In genomic region chr10:104045151-104046089, GRCh38 we compare ENCODE assay signal across 8 cellular contexts. TPM values are rescaled to one million over a fixed set of nuclear protein-coding genes. Genes with fewer than 3 reads are reported as not detected.
A peak's percentile ranks its signal among the peaks of the same experiment; 100 is the strongest.
DNase-seq lines count a peak whose midpoint lies in the region; ATAC-seq, FAIRE-seq and TF ChIP-seq lines count a peak whose summit lies in the region.

No MANE protein-coding gene starts in this region.

- FAIRE-seq in H1 (lab: Jason Lieb, UNC) = no peak

- 0 out of 2 replicates have a peak overlapping the region, but pooled peaks have one; percentile 27 for H2BK20ac ChIP-seq in H1 (ENCODE audit: low read length)

- in situ Hi-C loops in T47D (cut with HindIII; ENCODE audit: low pct_unique_long_range_greater_than_20kb, low sequenced_read_pairs) (no loop called here), mammary epithelial cell (cut with MboI; ENCODE audit: low sequenced_read_pairs in 2 of 2) (no loop called here)

- H4K5ac ChIP-seq in H1 (ENCODE audit: insufficient read length, low read depth, low read length) = peak overlapping the region; percentile 39
- H4K5ac ChIP-seq in mesendoderm (ENCODE audit: low read length) = no peak overlapping the region

- no peaks in the 10 kb centered on the region for H4K20me1 ChIP-seq in mammary epithelial cell (ENCODE audit: insufficient read depth, low read length)
- no peaks in the 10 kb centered on the region for H4K20me1 ChIP-seq in H1 (replicated peaks in 1 of 2; ENCODE audit: control insufficient read depth in 1 of 2, insufficient read depth in 2 of 2, low read length in 2 of 2)

- no peak overlapping the region for H3K4me2 ChIP-seq in mammary epithelial cell (ENCODE audit: insufficient read depth, low read depth, low read length)
- H3K4me2 ChIP-seq in H1 (ENCODE audit: insufficient read depth in 1 of 2, low read depth in 2 of 2, low read length in 2 of 2) = no peak overlapping the region
- H3K4me2 ChIP-seq in mesendoderm (ENCODE audit: low read length) = no peak overlapping the region

- peak; percentile 93 to 97 for TF ChIP-seq RAD21 in H1 (IDR thresholded peaks at IDR 0.05 in 1 of 2, conservative IDR thresholded peaks at IDR 0.05 in 1 of 2; ENCODE audit: low read depth in 2 of 2, low read length in 2 of 2)

- peak overlapping the region; percentile 64 for H3K4ac ChIP-seq in H1 (replicated peaks; ENCODE audit: insufficient read length, low read depth, low read length)
- no peak overlapping the region for H3K4ac ChIP-seq in mesendoderm (ENCODE audit: low read depth, low read length)

- H3K36me3 ChIP-seq in mammary epithelial cell (ENCODE audit: insufficient read depth, low read length) (peaks cover 86% of the 10 kb centered on the region), H1 (ENCODE audit: control insufficient read depth in 2 of 4, insufficient read depth in 4 of 4, low read length in 3 of 4) (no peaks in the 10 kb centered on the region), mesendoderm (ENCODE audit: control insufficient read depth, insufficient read depth, low read length) (no peaks in the 10 kb centered on the region)

- H3K27me3 ChIP-seq in mammary epithelial cell (ENCODE audit: insufficient read depth, low read length) (no peaks in the 10 kb centered on the region), H1 (replicated peaks in 1 of 4; ENCODE audit: control insufficient read depth in 3 of 4, extremely low read depth in 1 of 4, insufficient read depth in 3 of 4, low read length in 3 of 4) (no peaks in the 10 kb centered on the region), mesendoderm (ENCODE audit: insufficient read depth, low read length, poor library complexity) (no peaks in the 10 kb centered on the region)

- POLR2A ChIA-PET in H1 (lab: Charles Lee; ENCODE audit: partially characterized antibody) = interaction anchor here (0.6 to 3.2 kb wide), 5 partner anchors 9 to 76 kb away, joined by 3 to 13 read pairs (median 3); partner anchors contain the start of gene SFR1

- no peak overlapping the region for H4K91ac ChIP-seq in H1 (replicated peaks; ENCODE audit: insufficient read length, low read length)

- peak overlapping the region; percentile 81 for H4K8ac ChIP-seq in H1 (ENCODE audit: extremely low read depth, insufficient read depth, low read length)
- H4K8ac ChIP-seq in mesendoderm (ENCODE audit: low read depth, low read length) = no peak overlapping the region

- H3K79me1 ChIP-seq in H1 (ENCODE audit: low read depth, low read length) (no peaks in the 10 kb centered on the region), mesendoderm (ENCODE audit: low read length) (no peaks in the 10 kb centered on the region)

- no peak overlapping the region for H3K27ac ChIP-seq in mammary epithelial cell (ENCODE audit: insufficient read depth, low read depth, low read length)
- no peak overlapping the region for H3K27ac ChIP-seq in H1 (ENCODE audit: low read depth, low read length)
- H3K27ac ChIP-seq in mesendoderm (ENCODE audit: low read depth, low read length) = no peak overlapping the region

- 0 out of 2 replicates have a peak overlapping the region, but pooled peaks have one; percentile 55 for H3K18ac ChIP-seq in H1 (ENCODE audit: extremely low read depth, low read length)
- no peak overlapping the region for H3K18ac ChIP-seq in mesendoderm (ENCODE audit: low read length)

- WGBS in mammary epithelial cell (ENCODE audit: low coverage, missing lambda C conversion rate) = 82% methylated on average over 5 of the region's 9 CpGs
- 72% methylated on average over 9 of the region's 9 CpGs; no CpG with 5 or more reads in 1 of the 2 experiments for WGBS in H1 (ENCODE audit: extremely low coverage in 1 of 2, insufficient coverage in 1 of 2, insufficient read length in 1 of 2, insufficient replicate concordance in 2 of 2, low coverage in 1 of 2, low lambda C conversion rate in 2 of 2, missing lambda C conversion rate in 1 of 2), 2 experiments
- no CpG with 5 or more reads among the region's 9 CpGs for WGBS in mesendoderm (ENCODE audit: extremely low coverage, insufficient coverage, low lambda C conversion rate)

- ATAC-seq in GM21737 (IDR thresholded peaks at IDR 0.05; ENCODE audit: unreplicated experiment) = no peak

- peaks cover 1% of the 10 kb centered on the region; the same call in 1 of the 2 replicates for H3K23me2 ChIP-seq in H1 (ENCODE audit: low read depth, low read length)

- H2AFZ ChIP-seq in mammary epithelial cell (ENCODE audit: low read depth, low read length) = no peak overlapping the region
- H2AFZ ChIP-seq in H1 (ENCODE audit: low read length) = peak overlapping the region; percentile 76; the same call in 1 of the 2 replicates

- peak; percentile 60 to 72 for DNase-seq in T47D (ENCODE audit: low read depth in 1 of 2, low spot score in 1 of 2)
- no peak for DNase-seq in mammary epithelial cell
- DNase-seq in NCI-H460 (ENCODE audit: extremely low read depth, low read depth) = peak; percentile 66
- peak; percentile 39 to 72 for DNase-seq in H1 (ENCODE audit: low read depth in 1 of 2, low spot score in 2 of 2)
- DNase-seq in mesendoderm = peak; percentile 87
- no peak for DNase-seq in NCI-H2171 (lab: John Stamatoyannopoulos, UW)
- no peak for DNase-seq in T-helper 2 cell

- peak overlapping the region; percentile 61; the same call in 1 of the 2 replicates for H2BK15ac ChIP-seq in H1 (ENCODE audit: low read length)
- H2BK15ac ChIP-seq in mesendoderm (replicated peaks; ENCODE audit: low read depth) = no peak overlapping the region

- H3K4me3 ChIP-seq in mammary epithelial cell (replicated peaks in 1 of 3; ENCODE audit: insufficient read depth in 1 of 3, low read depth in 2 of 3, low read length in 3 of 3) = no peak overlapping the region
- no peak overlapping the region for H3K4me3 ChIP-seq in H1 (ENCODE audit: extremely low read depth in 1 of 4, insufficient read depth in 2 of 4, low read depth in 3 of 4, low read length in 4 of 4)
- H3K4me3 ChIP-seq in mesendoderm (ENCODE audit: low read length) = no peak overlapping the region

- no peak overlapping the region for H3K56ac ChIP-seq in H1 (replicated peaks; ENCODE audit: insufficient read length, low read depth, low read length)
- peak overlapping the region; percentile 4 for H3K56ac ChIP-seq in mesendoderm (ENCODE audit: low read length)

- peaks cover 37% of the 10 kb centered on the region for H3K79me2 ChIP-seq in mammary epithelial cell (ENCODE audit: insufficient read depth, low read length)
- H3K79me2 ChIP-seq in H1 (ENCODE audit: control insufficient read depth in 1 of 2, insufficient read depth in 2 of 2, low read length in 2 of 2) = no peaks in the 10 kb centered on the region
- H3K79me2 ChIP-seq in mesendoderm (ENCODE audit: control insufficient read depth, insufficient read depth, low read length) = no peaks in the 10 kb centered on the region

- H3K9ac ChIP-seq in mammary epithelial cell (ENCODE audit: insufficient read depth, low read length) (no peak overlapping the region), H1 (replicated peaks in 1 of 4; ENCODE audit: extremely low read depth in 1 of 4, low read depth in 3 of 4, low read length in 3 of 4) (no peak overlapping the region), mesendoderm (ENCODE audit: low read length) (peak overlapping the region; percentile 12)

- BruUV-seq in mammary epithelial cell (replicated peaks; lab: Mats Ljungman, UMichigan) = no TSS peak

- CTCF ChIA-PET in mammary epithelial cell (lab: Charles Lee; ENCODE audit: low non-redundant PET) = no interaction called here
- CTCF ChIA-PET in H1 (lab: Charles Lee; ENCODE audit: partially characterized antibody) = interaction anchor here (0.6 to 3.6 kb wide), 29 partner anchors 9 to 536 kb away, joined by 3 to 43 read pairs (median 4); partner anchors contain the start of gene SFR1

- intact Hi-C loops in mammary epithelial cell (cut with micrococcal nuclease) = no loop called here

- no peak for TF ChIP-seq POLR2A in H1 (IDR thresholded peaks at IDR 0.05; ENCODE audit: control extremely low read depth in 1 of 2, low read depth in 2 of 2, low read length in 2 of 2)

- H2BK12ac ChIP-seq in H1 (ENCODE audit: low read depth, low read length) = 0 out of 2 replicates have a peak overlapping the region, but pooled peaks have one; percentile 12

- dilution Hi-C loops in mammary epithelial cell (cut with HindIII; ENCODE audit: low sequenced_read_pairs) = no loop called here

- H3K9me3 ChIP-seq in mammary epithelial cell (replicated peaks; ENCODE audit: insufficient read depth, low read length) (no peaks in the 10 kb centered on the region), H1 (ENCODE audit: insufficient read depth in 2 of 2, low read depth in 1 of 2, low read length in 1 of 2) (no peaks in the 10 kb centered on the region)

- H3K23ac ChIP-seq in H1 (ENCODE audit: insufficient read length) (no peak overlapping the region), mesendoderm (ENCODE audit: low read length) (no peak overlapping the region)

- peak in 1 of 2 donors; percentile 22 for TF ChIP-seq CTCF in mammary epithelial cell (conservative IDR thresholded peaks at IDR 0.05 in 1 of 2, IDR thresholded peaks at IDR 0.05 in 1 of 2; ENCODE audit: extremely low read depth in 1 of 2, insufficient read depth in 1 of 2, low read depth in 1 of 2, low read length in 2 of 2)
- peak; percentile 66 to 90 (median 84) for TF ChIP-seq CTCF in H1 (IDR thresholded peaks at IDR 0.05; ENCODE audit: control extremely low read depth in 1 of 3, insufficient read depth in 1 of 3, low read depth in 1 of 3, low read length in 3 of 3)

- H2BK120ac ChIP-seq in H1 (replicated peaks; ENCODE audit: low read depth, low read length) (no peak overlapping the region), mesendoderm (ENCODE audit: low read depth, low read length) (no peak overlapping the region)

- H2BK5ac ChIP-seq in H1 (ENCODE audit: low read depth, low read length) (no peak overlapping the region), mesendoderm (ENCODE audit: low read length) (no peak overlapping the region)

- peaks cover 13% of the 10 kb centered on the region for H3K4me1 ChIP-seq in mammary epithelial cell (ENCODE audit: insufficient read depth, low read length)
- peaks cover 0 to 4% (median 2%) of the 10 kb centered on the region in 4 experiments; a peak in 3 of 7 replicates for H3K4me1 ChIP-seq in H1 (replicated peaks in 1 of 4; ENCODE audit: control insufficient read depth in 3 of 4, insufficient read depth in 4 of 4, low read length in 3 of 4)
- peaks cover 2% of the 10 kb centered on the region for H3K4me1 ChIP-seq in mesendoderm (ENCODE audit: control insufficient read depth, low read depth, low read length)

- no peak overlapping the region for H2AK5ac ChIP-seq in H1 (ENCODE audit: low read depth, low read length)
- H2AK5ac ChIP-seq in mesendoderm (ENCODE audit: low read length) = no peak overlapping the region

- no peak for TF ChIP-seq EP300 in H1 (IDR thresholded peaks at IDR 0.05; ENCODE audit: borderline replicate concordance in 1 of 2, low read depth in 2 of 2, low read length in 2 of 2)

- H3K14ac ChIP-seq in H1 (ENCODE audit: insufficient read length) = no peak overlapping the region

RNA-seq across cellular contexts. Expression of gene COL17A1, which starts 40.3 kb away (rescaled TPM):
- total RNA-seq in mammary epithelial cell = 1,000 to 10,000 TPM; 1,287 to 2,380 TPM
- polyA plus RNA-seq in mammary epithelial cell (2,244 TPM), H1 (2011; rRNA removed) (0.35 and 0.52 TPM in 2 replicates)
- polyA minus RNA-seq in mammary epithelial cell = 1,040 TPM
- total RNA-seq in NCI-H460 (2014; rRNA removed; shearing (Covaris generic)) = not detected in 2 replicates
- polyA plus RNA-seq in NCI-H460 (2014; cell fraction: nucleus; rRNA removed) = not detected in 2 replicates
- total RNA-seq in H1 (2021; fragmentation: NEBNext Ultra II Directional; extraction: Animal tissue kit (Norgen Biotek cat#: 25700)) = 0.37 and 1.9 TPM in 2 replicates
- polyA plus RNA-seq in H1 (2011; cell fraction: cytosol; rRNA removed) = 0.45 TPM
- polyA plus RNA-seq in H1 (2011; cell fraction: nucleus; rRNA removed) = 0.78 TPM
- 0.93 to 1.3 TPM (median 1.1 TPM) in 4 replicates for polyA plus RNA-seq in H1 (2012, experiment 1 of 2)
- polyA plus RNA-seq in H1 (2012, experiment 2 of 2) = 1.0 TPM
- 1.3 TPM for polyA plus RNA-seq in H1 (2013, experiment 1 of 2)
- 1.6 TPM for polyA plus RNA-seq in H1 (2013, experiment 2 of 2)
- polyA minus RNA-seq in H1 (2011; rRNA and poly(A)+ RNA removed) = 0.27 and 0.28 TPM in 2 replicates
- polyA minus RNA-seq in H1 (2011; cell fraction: cytosol; rRNA and poly(A)+ RNA removed) = not detected
- 0.10 TPM for polyA minus RNA-seq in H1 (2011; cell fraction: nucleus; rRNA and poly(A)+ RNA removed)
- 3.7 TPM for polyA plus RNA-seq in mesendoderm (2013, experiment 1 of 2)
- polyA plus RNA-seq in mesendoderm (2013, experiment 2 of 2) = 3.8 TPM

Comparison
In these comparisons a context has a peak if more than half of its experiments do, and no peak if none do; other contexts are left out.
1. DNase-seq: peak in T47D (2 of 2), NCI-H460 (single experiment), H1 (2 of 2) and mesendoderm (single experiment); none in mammary epithelial cell (single experiment), NCI-H2171 (single experiment) and T-helper 2 cell (0 of 5).
2. RNA of gene COL17A1, which starts 40.3 kb away (total RNA-seq): 1,287 to 2,380 TPM in mammary epithelial cell; 0.37 to 1.9 TPM in H1 and not detected in NCI-H460; every median in the first group is over 100 times any median in the second.